Comparison of ENCODE assay signal across 1 cellular context in the genomic region with DNA sequence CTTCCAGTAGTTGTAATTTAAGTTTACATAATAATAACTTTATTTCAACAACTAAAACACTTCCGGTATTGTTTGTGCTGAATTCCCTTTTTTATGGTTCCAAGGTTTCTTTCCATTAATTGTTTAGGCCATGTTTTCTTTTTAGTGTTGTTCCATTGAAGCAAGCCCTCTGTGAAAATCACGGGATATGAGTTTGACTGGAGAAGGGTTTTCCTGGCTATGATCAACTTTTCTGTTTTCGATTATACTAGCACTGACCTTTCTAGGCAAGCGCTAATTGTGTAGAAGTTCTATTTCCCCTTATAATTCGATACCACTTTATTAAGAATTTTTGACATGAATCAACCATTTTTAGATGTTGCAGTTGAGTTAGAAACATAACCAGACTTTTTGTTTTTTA.
TF ChIP-seq lines count a peak whose summit lies in the region.

No MANE protein-coding gene starts in this region.

TF ChIP-seq in WTC11, 78 proteins besides CTCF, POLR2A, EP300 and RAD21 (continued from another document):
- TF ChIP-seq MAX (CRISPR knock-in tag; IDR thresholded peaks at IDR 0.05) (no peak), HMGA2 (CRISPR knock-in tag; IDR thresholded peaks at IDR 0.05) (no peak)
- TF ChIP-seq, protein P1, sequence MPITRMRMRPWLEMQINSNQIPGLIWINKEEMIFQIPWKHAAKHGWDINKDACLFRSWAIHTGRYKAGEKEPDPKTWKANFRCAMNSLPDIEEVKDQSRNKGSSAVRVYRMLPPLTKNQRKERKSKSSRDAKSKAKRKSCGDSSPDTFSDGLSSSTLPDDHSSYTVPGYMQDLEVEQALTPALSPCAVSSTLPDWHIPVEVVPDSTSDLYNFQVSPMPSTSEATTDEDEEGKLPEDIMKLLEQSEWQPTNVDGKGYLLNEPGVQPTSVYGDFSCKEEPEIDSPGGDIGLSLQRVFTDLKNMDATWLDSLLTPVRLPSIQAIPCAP (CRISPR knock-in tag; IDR thresholded peaks at IDR 0.05) = no peak
